In the genomic region with DNA sequence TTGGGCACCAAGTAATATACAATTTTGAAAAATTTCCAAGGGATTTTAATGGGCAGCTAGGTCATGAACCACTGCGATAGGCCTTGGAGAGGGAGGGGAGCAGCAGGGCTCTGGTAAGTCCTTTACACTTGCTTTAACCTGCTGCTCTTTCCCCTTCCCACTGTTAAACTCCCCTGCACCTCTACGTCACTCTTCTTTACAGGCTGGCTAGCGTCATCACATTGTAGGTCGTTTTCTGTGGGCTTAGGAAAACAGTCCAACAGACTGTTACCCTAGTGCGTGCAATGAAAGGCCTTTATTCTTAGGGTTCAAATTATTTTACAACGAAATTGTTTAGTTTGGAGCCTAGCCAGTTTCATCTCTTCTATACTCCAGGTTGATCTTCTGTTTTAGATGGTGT, we compare ENCODE assay signal across 32 cellular contexts.
"Had no signal": no experiment of that assay in that cellular context is flagged by ENCODE, and none has a peak within 500 bp of the region (broad histone marks: within the 10 kb centered on the region; RNA-seq: fewer than 3 reads in every experiment).

No MANE protein-coding gene starts in this region.

- H3K4me3 Mint-ChIP-seq: activated B cell treated with CpG ODN at 0.5 μM for 24 hours; activated CD8-positive, alpha-beta T cell treated with anti-CD3 and anti-CD28 coated beads for 36 hours; activated T-cell treated with anti-CD3 and anti-CD28 coated beads, Interleukin-2, amount 50 U/mL, for 4 hours; activated T-helper 17 cell treated with anti-CD3 and anti-CD28 coated beads, Interleukin-2, amount 50 U/mL, for 72 hours; effector memory CD8-positive, alpha-beta T cell; immature natural killer cell; naive thymus-derived CD8-positive, alpha-beta T cell; neural progenitor cell; stimulated activated naive B cell treated with anti-CD40 and anti-IgM and Interleukin-4, amounts not matched to agents 10 μg/mL and 1 μg/mL and 100 μg/mL, for 72 hours had no signal

- H3K9me3 Mint-ChIP-seq: activated B cell treated with CpG ODN at 0.5 μM for 24 hours; activated CD8-positive, alpha-beta T cell treated with anti-CD3 and anti-CD28 coated beads for 36 hours; effector memory CD8-positive, alpha-beta T cell; immature natural killer cell; naive thymus-derived CD8-positive, alpha-beta T cell; stimulated activated naive B cell treated with anti-CD40 and anti-IgM and Interleukin-4, amounts not matched to agents 10 μg/mL and 1 μg/mL and 100 μg/mL, for 72 hours had no signal

- ATAC-seq: activated CD8-positive, alpha-beta T cell treated with anti-CD3 and anti-CD28 coated beads for 36 hours; activated T-cell treated with anti-CD3 and anti-CD28 coated beads, Interleukin-2, amount 50 U/mL, for 4 hours; activated T-helper 17 cell treated with anti-CD3 and anti-CD28 coated beads, Interleukin-2, amount 50 U/mL, for 72 hours; effector memory CD8-positive, alpha-beta T cell; gastroesophageal sphincter; left colon; naive thymus-derived CD8-positive, alpha-beta T cell; psoas muscle; stimulated activated naive B cell treated with anti-CD40 and anti-IgM and Interleukin-4, amounts not matched to agents 10 μg/mL and 1 μg/mL and 100 μg/mL, for 72 hours; upper lobe of right lung had no signal

- H3K27me3 Mint-ChIP-seq: activated B cell treated with CpG ODN at 0.5 μM for 24 hours; stimulated activated naive B cell treated with anti-CD40 and anti-IgM and Interleukin-4, amounts not matched to agents 10 μg/mL and 1 μg/mL and 100 μg/mL, for 72 hours had no signal

- H3K4me3 ChIP-seq: gastroesophageal sphincter, neural progenitor cell, psoas muscle, smooth muscle cell, stomach, thyroid gland, upper lobe of right lung had no signal

- H3K27ac ChIP-seq: brain microvascular endothelial cell, gastroesophageal sphincter, neural progenitor cell, parathyroid adenoma, psoas muscle, stomach, thyroid gland, upper lobe of right lung had no signal

- H3K9me3 ChIP-seq: gastroesophageal sphincter, stomach, thyroid gland, upper lobe of right lung had no signal

- H3K36me3 ChIP-seq: brain microvascular endothelial cell, gastroesophageal sphincter, neural progenitor cell, stomach, thyroid gland, upper lobe of right lung had no signal

- H3K27ac Mint-ChIP-seq: activated B cell treated with CpG ODN at 0.5 μM for 24 hours; activated CD8-positive, alpha-beta T cell treated with anti-CD3 and anti-CD28 coated beads for 36 hours; activated T-helper 17 cell treated with anti-CD3 and anti-CD28 coated beads, Interleukin-2, amount 50 U/mL, for 72 hours; effector memory CD8-positive, alpha-beta T cell; immature natural killer cell; naive thymus-derived CD8-positive, alpha-beta T cell; neural progenitor cell; stimulated activated naive B cell treated with anti-CD40 and anti-IgM and Interleukin-4, amounts not matched to agents 10 μg/mL and 1 μg/mL and 100 μg/mL, for 72 hours had no signal

- H3K36me3 Mint-ChIP-seq: naive thymus-derived CD8-positive, alpha-beta T cell had no signal

- H3K4me1 ChIP-seq: parathyroid adenoma, psoas muscle, stomach, thyroid gland, upper lobe of right lung had no signal

- DNase-seq: activated B cell treated with CpG ODN at 0.5 μM for 24 hours; activated CD4-positive, alpha-beta T cell treated with anti-CD3 and anti-CD28 coated beads, Interleukin-2, amount 50 U/mL, for 1 hour; activated CD8-positive, alpha-beta T cell treated with anti-CD3 and anti-CD28 coated beads for 36 hours; activated gamma-delta T cell treated with Interleukin-2 at 50 U/mL for 16 hours; activated naive CD4-positive, alpha-beta T cell treated with anti-CD3 and anti-CD28 coated beads, Interleukin-2, amount 50 U/mL, for 16 hours; activated T-cell treated with anti-CD3 and anti-CD28 coated beads, Interleukin-2, amount 50 U/mL, for 4 hours; amniotic stem cell; brain microvascular endothelial cell; caudate nucleus; cortex of kidney; effector memory CD8-positive, alpha-beta T cell; erythroblast; hippocampal formation; immature natural killer cell; kidney; left colon; mammary epithelial cell; midbrain; naive thymus-derived CD8-positive, alpha-beta T cell; occipital lobe; psoas muscle; stimulated activated CD4-positive, alpha-beta T cell treated with anti-CD3 and anti-CD28 coated beads, Interleukin-15, amount 100 ng/mL, for 24 hours; stimulated activated CD4-positive, alpha-beta T cell treated with anti-CD3 and anti-CD28 coated beads, Interleukin-2, amount 100 ng/mL, for 24 hours; stimulated activated naive B cell treated with anti-CD40 and anti-IgM and Interleukin-4, amounts not matched to agents 10 μg/mL and 1 μg/mL and 100 μg/mL, for 72 hours; stomach; thyroid gland; upper lobe of right lung had no signal

- H3K4me1 Mint-ChIP-seq: activated T-helper 17 cell treated with anti-CD3 and anti-CD28 coated beads, Interleukin-2, amount 50 U/mL, for 72 hours; immature natural killer cell; naive thymus-derived CD8-positive, alpha-beta T cell had no signal
